Comparison of ENCODE assay signal across 14 cellular contexts in the genomic region with DNA sequence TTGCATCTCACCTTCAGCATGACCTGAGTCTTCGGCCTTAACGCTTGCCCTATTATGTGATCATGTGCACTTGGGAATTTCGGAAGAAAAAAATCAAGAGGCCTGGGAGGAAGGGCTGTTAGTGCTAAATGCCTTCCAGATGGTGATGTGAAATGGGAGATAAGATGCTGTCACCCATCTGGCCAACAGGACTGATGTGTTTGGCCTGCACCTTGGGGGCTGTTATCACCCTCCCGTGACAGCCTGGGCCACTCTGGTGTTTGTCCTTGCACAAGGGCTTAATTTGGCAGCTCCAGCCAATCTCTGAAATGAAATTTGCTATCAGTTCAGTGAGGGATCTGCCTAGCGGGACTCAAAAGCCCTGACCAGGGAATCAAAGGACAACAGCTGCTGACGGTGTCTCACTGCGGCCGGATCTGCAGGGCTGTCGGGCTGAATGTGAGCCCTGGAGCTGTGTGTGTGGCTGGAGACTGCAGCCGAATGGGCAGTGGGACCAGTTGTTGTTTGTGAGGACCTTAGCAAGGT.
DNase-seq lines count a peak whose midpoint lies in the region; ATAC-seq and TF ChIP-seq lines count a peak whose summit lies in the region.
"Had no signal": no experiment of that assay in that cellular context is flagged by ENCODE, and none has a peak within 500 bp of the region (broad histone marks: within the 10 kb centered on the region; RNA-seq: fewer than 3 reads in every experiment).

No MANE protein-coding gene starts in this region.

- intact Hi-C loops in left lung (cut with DNase I) (no loop called here), stomach (cut with DNase I; ENCODE audit: low total_unique reads) (no loop called here)
- intact Hi-C loops in activated CD4-positive, alpha-beta T cell treated with anti-CD3 and anti-CD28 coated beads, Interleukin-2, amount 10 ng/mL, durations not matched to agents 24 days and 14 days (cut with micrococcal nuclease) = no loop called here

- no peak overlapping the region for H3K4me3 Mint-ChIP-seq in chondrocyte (ENCODE audit: unreplicated experiment)
- no peak overlapping the region for H3K4me3 Mint-ChIP-seq in activated CD4-positive, alpha-beta T cell treated with anti-CD3 and anti-CD28 coated beads, Interleukin-2, amount 10 ng/mL, durations not matched to agents 24 days and 14 days
- H3K4me3 Mint-ChIP-seq: activated CD8-positive, alpha-beta memory T cell treated with anti-CD3 and anti-CD28 coated beads, Interleukin-2, amount 10 ng/mL, durations not matched to agents 7 days and 5 days; activated naive CD8-positive, alpha-beta T cell treated with anti-CD3 and anti-CD28 coated beads for 36 hours; CD8-positive, alpha-beta memory T cell had no signal

- H3K9me3 Mint-ChIP-seq in chondrocyte (ENCODE audit: low read depth) = no peaks in the 10 kb centered on the region
- no peaks in the 10 kb centered on the region for H3K9me3 Mint-ChIP-seq in activated CD4-positive, alpha-beta T cell treated with anti-CD3 and anti-CD28 coated beads, Interleukin-2, amount 10 ng/mL, durations not matched to agents 24 days and 14 days
- H3K9me3 Mint-ChIP-seq: CD8-positive, alpha-beta memory T cell had no signal

- H3K4me3 ChIP-seq in left lung (no peak overlapping the region), stomach (no peak overlapping the region)

- H3K4me1 ChIP-seq in left lung = peaks cover 29 to 56% of the 10 kb centered on the region in 2 donors
- H3K4me1 ChIP-seq in stomach = peaks cover 39 to 66% (median 52%) of the 10 kb centered on the region in 4 donors

- no peak for TF ChIP-seq EP300 in stomach (IDR thresholded peaks at IDR 0.05)

- H3K27me3 Mint-ChIP-seq in chondrocyte (ENCODE audit: low read depth) = no peaks in the 10 kb centered on the region
- no peaks in the 10 kb centered on the region for H3K27me3 Mint-ChIP-seq in activated CD4-positive, alpha-beta T cell treated with anti-CD3 and anti-CD28 coated beads, Interleukin-2, amount 10 ng/mL, durations not matched to agents 24 days and 14 days

- H3K27ac ChIP-seq in left lung (peak overlapping the region; percentile 67 to 70), stomach (peak overlapping the region in 4 of 5 donors; percentile 66 to 84 (median 74))

- H3K27ac Mint-ChIP-seq in chondrocyte (ENCODE audit: unreplicated experiment) = peak overlapping the region; percentile 79
- H3K27ac Mint-ChIP-seq in activated CD4-positive, alpha-beta T cell treated with anti-CD3 and anti-CD28 coated beads, Interleukin-2, amount 10 ng/mL, durations not matched to agents 24 days and 14 days = no peak overlapping the region
- H3K27ac Mint-ChIP-seq: activated CD8-positive, alpha-beta memory T cell treated with anti-CD3 and anti-CD28 coated beads, Interleukin-2, amount 10 ng/mL, durations not matched to agents 7 days and 5 days; activated naive CD8-positive, alpha-beta T cell treated with anti-CD3 and anti-CD28 coated beads for 36 hours; CD8-positive, alpha-beta memory T cell had no signal

- DNase-seq in NCI-H2171 treated with DMSO at 0.1 percent for 48 hours (lab: John Stamatoyannopoulos, UW) (peak; percentile 79), chondrocyte (ENCODE audit: low spot score) (no peak), left lung (no peak), stomach (no peak), NOMO-1 treated with dmso at 0.1 percent for 144 hours (lab: John Stamatoyannopoulos, UW; ENCODE audit: unreplicated experiment) (no peak)
- no peak for DNase-seq in activated CD4-positive, alpha-beta T cell treated with anti-CD3 and anti-CD28 coated beads, Interleukin-2, amount 10 ng/mL, durations not matched to agents 24 days and 14 days
- DNase-seq in activated effector memory CD4-positive, alpha-beta T cell treated with Interleukin-2 at 50 U/mL for 16 hours = no peak
- DNase-seq: activated CD8-positive, alpha-beta memory T cell treated with anti-CD3 and anti-CD28 coated beads, Interleukin-2, amount 10 ng/mL, durations not matched to agents 7 days and 5 days; activated naive CD8-positive, alpha-beta T cell treated with anti-CD3 and anti-CD28 coated beads for 36 hours; CD8-positive, alpha-beta memory T cell; NCI-H1105; stimulated activated CD4-positive, alpha-beta T cell treated with anti-CD3 and anti-CD28 coated beads, Interleukin-2, amount 100 ng/mL, for 24 hours; stimulated activated naive CD4-positive, alpha-beta T cell had no signal

- WGBS in stomach, 5 donors = 66 to 82% (median 74%) methylated on average over 10 of the region's 10 CpGs

- peaks cover 69% of the 10 kb centered on the region for H3K4me1 Mint-ChIP-seq in chondrocyte (ENCODE audit: low read depth)
- H3K4me1 Mint-ChIP-seq in activated CD4-positive, alpha-beta T cell treated with anti-CD3 and anti-CD28 coated beads, Interleukin-2, amount 10 ng/mL, durations not matched to agents 24 days and 14 days = no peaks in the 10 kb centered on the region
- H3K4me1 Mint-ChIP-seq: activated CD8-positive, alpha-beta memory T cell treated with anti-CD3 and anti-CD28 coated beads, Interleukin-2, amount 10 ng/mL, durations not matched to agents 7 days and 5 days; activated naive CD8-positive, alpha-beta T cell treated with anti-CD3 and anti-CD28 coated beads for 36 hours; CD8-positive, alpha-beta memory T cell had no signal

- H3K36me3 Mint-ChIP-seq in chondrocyte (ENCODE audit: low read depth) = peaks cover 18% of the 10 kb centered on the region
- H3K36me3 Mint-ChIP-seq in activated CD4-positive, alpha-beta T cell treated with anti-CD3 and anti-CD28 coated beads, Interleukin-2, amount 10 ng/mL, durations not matched to agents 24 days and 14 days (ENCODE audit: low read depth) = no peaks in the 10 kb centered on the region
- H3K36me3 Mint-ChIP-seq: activated CD8-positive, alpha-beta memory T cell treated with anti-CD3 and anti-CD28 coated beads, Interleukin-2, amount 10 ng/mL, durations not matched to agents 7 days and 5 days; activated naive CD8-positive, alpha-beta T cell treated with anti-CD3 and anti-CD28 coated beads for 36 hours; CD8-positive, alpha-beta memory T cell had no signal

- H3K27me3 ChIP-seq in left lung = no peaks in the 10 kb centered on the region
- H3K27me3 ChIP-seq in stomach = no peaks in the 10 kb centered on the region

- H3K9me3 ChIP-seq in left lung = no peaks in the 10 kb centered on the region
- no peaks in the 10 kb centered on the region for H3K9me3 ChIP-seq in stomach

- TF ChIP-seq CTCF in chondrocyte (IDR thresholded peaks at IDR 0.05) = no peak
- TF ChIP-seq CTCF in left lung (IDR thresholded peaks at IDR 0.05) = no peak
- TF ChIP-seq CTCF in stomach (IDR thresholded peaks at IDR 0.05) = no peak

- TF ChIP-seq POLR2A in stomach (IDR thresholded peaks at IDR 0.05) = no peak

- ATAC-seq in left lung (no peak), GM21515 (IDR thresholded peaks at IDR 0.05; ENCODE audit: unreplicated experiment) (no peak)
- ATAC-seq: activated CD8-positive, alpha-beta memory T cell treated with anti-CD3 and anti-CD28 coated beads, Interleukin-2, amount 10 ng/mL, durations not matched to agents 7 days and 5 days had no signal

- H3K36me3 ChIP-seq in left lung (peaks cover 0 to 46% of the 10 kb centered on the region in 2 donors), stomach (peaks cover 0 to 36% (median 27%) of the 10 kb centered on the region in 4 donors)
